ENCODE assay signal across 2 cellular contexts in genomic region chr10:63922714-63923317, GRCh38.
TF ChIP-seq lines count a peak whose summit lies in the region.

No MANE protein-coding gene starts in this region.

TF ChIP-seq in H1, 55 proteins besides CTCF, POLR2A, EP300 and RAD21 (continued from another document):
- TF ChIP-seq ATF3 (IDR thresholded peaks at IDR 0.05; ENCODE audit: insufficient read depth, low read depth, low read length) (no peak), RNF2 (IDR thresholded peaks at IDR 0.05; ENCODE audit: borderline replicate concordance, low read depth, low read length, missing control alignments, poor library complexity, severe bottlenecking) (no peak), RFX5 (IDR thresholded peaks at IDR 0.05; ENCODE audit: borderline replicate concordance, low read depth, low read length) (no peak), CBX5 (IDR thresholded peaks at IDR 0.05; ENCODE audit: low read depth, low read length) (no peak), CREB1 (IDR thresholded peaks at IDR 0.05) (no peak), MAX (IDR thresholded peaks at IDR 0.05) (no peak), POU5F1 (IDR thresholded peaks at IDR 0.05; ENCODE audit: low read depth, low read length) (no peak), SIRT6 (IDR thresholded peaks at IDR 0.05; ENCODE audit: low read length) (no peak)

TF ChIP-seq in SK-N-SH treated with all-trans-retinoic acid at 6 μM for 48 hours, 23 proteins besides CTCF, POLR2A, EP300 and RAD21 (continued from another document):
- TF ChIP-seq ISL1 (CRISPR knock-in tag; IDR thresholded peaks at IDR 0.05) (no peak), TOX (CRISPR knock-in tag; IDR thresholded peaks at IDR 0.05; ENCODE audit: borderline replicate concordance) (no peak), ZNF8 (CRISPR knock-in tag; IDR thresholded peaks at IDR 0.05) (no peak)
TF ChIP-seq in SK-N-SH treated with all-trans-retinoic acid at 6 μM for 48 hours: peak in this region for 0.
